ENCODE assay signal across 8 cellular contexts in genomic region chr7:51369746-51370145, GRCh38. TPM values are rescaled to one million over a fixed set of nuclear protein-coding genes. Genes with fewer than 3 reads are reported as not detected.
DNase-seq lines count a peak whose midpoint lies in the region; ATAC-seq and TF ChIP-seq lines count a peak whose summit lies in the region.

No MANE protein-coding gene starts in this region.

- peak in 53 of 56 donors; percentile 9 to 61 (median 42) for TF ChIP-seq CTCF in dorsolateral prefrontal cortex (IDR thresholded peaks at IDR 0.05 in 54 of 56, conservative IDR thresholded peaks at IDR 0.05 in 2 of 56; ENCODE audit: low read depth in 1 of 56, partially characterized antibody in 56 of 56)
- peak; percentile 50 for TF ChIP-seq CTCF in retinal pigment epithelial cell (conservative IDR thresholded peaks at IDR 0.05; ENCODE audit: low read depth, low read length)

- intact Hi-C loops in dorsolateral prefrontal cortex (cut with DNase I), result loop anchor here (5.0 to 10.0 kb wide), 7 partner anchors 125 to 1155 kb away; no protein-coding TSS in a partner anchor

- no peak overlapping the region for H3K27ac ChIP-seq in dorsolateral prefrontal cortex

- H3K4me3 ChIP-seq in dorsolateral prefrontal cortex (no peak overlapping the region), retinal pigment epithelial cell (ENCODE audit: low read length) (no peak overlapping the region)

- H3K27me3 ChIP-seq in dorsolateral prefrontal cortex, result no peaks in the 10 kb centered on the region

- DNase-seq in NCI-H345 (lab: John Stamatoyannopoulos, UW) (peak; percentile 40), NCI-H345 treated with DMSO at 0.1 percent for 48 hours (lab: John Stamatoyannopoulos, UW; ENCODE audit: unreplicated experiment) (no peak), LHCN-M2 (ENCODE audit: low read depth) (peak; percentile 17), dorsolateral prefrontal cortex (no peak), retinal pigment epithelial cell (ENCODE audit: low read depth) (no peak), HuH-7 (ENCODE audit: low spot score) (no peak)
- DNase-seq in activated CD4-positive, CD25-positive, alpha-beta regulatory T cell treated with anti-CD3 and anti-CD28 coated beads, Interleukin-2, amount 50 U/mL, for 72 hours, result no peak

- ATAC-seq in GM21737 (IDR thresholded peaks at IDR 0.05; ENCODE audit: unreplicated experiment), result no peak

RNA-seq across cellular contexts. Expression of gene COBL, which starts 53.1 kb away (rescaled TPM):
- total RNA-seq in LHCN-M2 (2014; rRNA removed), result 0.46 and 0.83 TPM in 2 replicates
- polyA plus RNA-seq in LHCN-M2 (2012), result 0.22 TPM
- 100 to 1,000 TPM in 118 of 120 experiments, 10 to 100 TPM in 2; 94.0 to 204 (median 136) TPM for total RNA-seq in dorsolateral prefrontal cortex

Comparison
In these comparisons a context has a peak if more than half of its experiments do, and no peak if none do; other contexts are left out.
1. DNase-seq: peak in NCI-H345 (single experiment) and LHCN-M2 (single experiment); none in NCI-H345 treated with DMSO at 0.1 percent for 48 hours (single experiment), dorsolateral prefrontal cortex (0 of 10), retinal pigment epithelial cell (single experiment), HuH-7 (single experiment) and activated CD4-positive, CD25-positive, alpha-beta regulatory T cell treated with anti-CD3 and anti-CD28 coated beads, Interleukin-2, amount 50 U/mL, for 72 hours (single experiment).
2. RNA of gene COBL, which starts 53.1 kb away (total RNA-seq): 94.0 to 204 TPM in dorsolateral prefrontal cortex; 0.46 to 0.83 TPM in LHCN-M2; every median in the first group is over 10 times any median in the second.